ENCODE assay signal across 29 cellular contexts in genomic region chr9:130232899-130233586, GRCh38. TPM values are rescaled to one million over a fixed set of nuclear protein-coding genes. Genes with fewer than 3 reads are reported as not detected.
A peak's percentile ranks its signal among the peaks of the same experiment; 100 is the strongest.
DNase-seq lines count a peak whose midpoint lies in the region; ATAC-seq and TF ChIP-seq lines count a peak whose summit lies in the region.
"Had no signal": no experiment of that assay in that cellular context is flagged by ENCODE, and none has a peak within 500 bp of the region (broad histone marks: within the 10 kb centered on the region; RNA-seq: fewer than 3 reads in every experiment).

No MANE protein-coding gene starts in this region.

- CTCF ChIA-PET in WTC11 (lab: Charles Lee) = interaction anchor here (1.0 kb wide), 1 partner anchor 94 kb away, joined by 3 read pairs; no protein-coding TSS in a partner anchor
- CTCF ChIA-PET in HEK293T (lab: Yijun Ruan, JAX) = no interaction called here

- H3K4me3 ChIP-seq in GM23338 (no peak overlapping the region), endodermal cell (ENCODE audit: low read length) (no peak overlapping the region), ovary (no peak overlapping the region), brain microvascular endothelial cell (ENCODE audit: low read depth, low read length) (no peak overlapping the region)
- H3K4me3 ChIP-seq: HAP-1, Peyer's patch, uterus had no signal

- H3K4me2 ChIP-seq in GM23338 = no peak overlapping the region

- 0 out of 2 replicates have a peak overlapping the region, but pooled peaks have one; percentile 54 for H3K27ac Mint-ChIP-seq in GM23338
- peak overlapping the region; percentile 78 for H3K27ac Mint-ChIP-seq in WTC11
- H3K27ac Mint-ChIP-seq in endodermal cell = no peak overlapping the region
- H3K27ac Mint-ChIP-seq in activated T-helper 2 cell treated with anti-CD3 and anti-CD28 coated beads, Interferon-gamma antibody, Interleukin-2, Interleukin-4, amounts not matched to agents 10 μg/mL and 5 μg/mL and 100 μg/mL, durations not matched to agents 14 hours and 24 hours and 36 hours = no peak overlapping the region
- H3K27ac Mint-ChIP-seq: activated CD4-positive, alpha-beta T cell treated with anti-CD3 and anti-CD28 coated beads, Interleukin-2, amount 10 ng/mL, durations not matched to agents 7 days and 5 days; activated naive CD8-positive, alpha-beta T cell treated with anti-CD3 and anti-CD28 coated beads, Interleukin-2, amount 10 ng/mL, durations not matched to agents 7 days and 5 days; activated T-cell treated with anti-CD3 and anti-CD28 coated beads, Interleukin-2, amount 50 U/mL, for 24 hours; B cell; IgD-negative memory B cell; memory B cell; stimulated activated naive CD8-positive, alpha-beta T cell treated with anti-CD3 and anti-CD28 coated beads, Interleukin-15, amount 100 ng/mL, for 72 hours had no signal

- H3K79me2 ChIP-seq in GM23338 (replicated peaks; ENCODE audit: insufficient read depth) = no peaks in the 10 kb centered on the region
- H3K79me2 ChIP-seq: parathyroid adenoma had no signal

- H3F3A ChIP-seq in GM23338 (replicated peaks; ENCODE audit: low read depth) = no peaks in the 10 kb centered on the region

- no peaks in the 10 kb centered on the region for H3K27me3 ChIP-seq in GM23338 (ENCODE audit: insufficient read depth)
- no peaks in the 10 kb centered on the region for H3K27me3 ChIP-seq in endodermal cell (ENCODE audit: control insufficient read depth, insufficient read depth, low read length, poor library complexity, severe bottlenecking)
- H3K27me3 ChIP-seq in ovary = no peaks in the 10 kb centered on the region
- no peaks in the 10 kb centered on the region for H3K27me3 ChIP-seq in brain microvascular endothelial cell (replicated peaks)
- H3K27me3 ChIP-seq: Peyer's patch, uterus had no signal

- WGBS in endodermal cell (ENCODE audit: insufficient coverage in 1 of 2, insufficient read length in 1 of 2), 2 experiments = 89 to 92% methylated on average over 13 to 27 of the region's 27 CpGs
- WGBS in ovary, 3 donors = 24 to 61% (median 44%) methylated on average over 27 of the region's 27 CpGs

- H3K4me1 ChIP-seq in GM23338 (ENCODE audit: insufficient read depth) = no peaks in the 10 kb centered on the region
- H3K4me1 ChIP-seq in endodermal cell (ENCODE audit: control insufficient read depth, insufficient read depth, low read length) = no peaks in the 10 kb centered on the region
- peaks cover 3% of the 10 kb centered on the region for H3K4me1 ChIP-seq in ovary (ENCODE audit: insufficient read depth)
- H3K4me1 ChIP-seq: HAP-1, parathyroid adenoma, Peyer's patch had no signal

- TF ChIP-seq CTCF in GM23338 (conservative IDR thresholded peaks at IDR 0.05; ENCODE audit: low read depth in 2 of 2) = no peak
- no peak for TF ChIP-seq CTCF in WTC11 (IDR thresholded peaks at IDR 0.05)
- TF ChIP-seq CTCF in endodermal cell (conservative IDR thresholded peaks at IDR 0.05) = no peak
- no peak for TF ChIP-seq CTCF in ovary (IDR thresholded peaks at IDR 0.05)
- TF ChIP-seq CTCF in brain microvascular endothelial cell (IDR thresholded peaks at IDR 0.05; ENCODE audit: low read depth, low read length, missing control alignments) = no peak

- DNase-seq in GM23338 (ENCODE audit: low spot score) (peak; percentile 30), WTC11 (ENCODE audit: low spot score) (no peak), endodermal cell (no peak), ovary (peak in 4 of 5 donors; percentile 56 to 78 (median 72)), NCI-H748 treated with DMSO at 0.1 percent for 48 hours (lab: John Stamatoyannopoulos, UW) (no peak), brain microvascular endothelial cell (no peak), HEK293T (ENCODE audit: extremely low spot score) (no peak)
- no peak for DNase-seq in activated T-helper 2 cell treated with anti-CD3 and anti-CD28 coated beads, Interferon-gamma antibody, Interleukin-2, Interleukin-4, amounts not matched to agents 10 μg/mL and 5 μg/mL and 100 μg/mL, durations not matched to agents 14 hours and 24 hours and 36 hours (ENCODE audit: low spot score)
- DNase-seq: activated CD4-positive, alpha-beta T cell treated with anti-CD3 and anti-CD28 coated beads, Interleukin-2, amount 10 ng/mL, durations not matched to agents 7 days and 5 days; activated gamma-delta T cell treated with Interleukin-2 at 50 U/mL for 16 hours; activated naive CD8-positive, alpha-beta T cell treated with anti-CD3 and anti-CD28 coated beads, Interleukin-2, amount 10 ng/mL, durations not matched to agents 7 days and 5 days; activated T-cell treated with anti-CD3 and anti-CD28 coated beads, Interleukin-2, amount 50 U/mL, for 24 hours; CD4-positive, alpha-beta memory T cell; DMS153; left colon; NCI-H146; NCI-H774; Peyer's patch; stimulated activated CD4-positive, alpha-beta T cell treated with anti-CD3 and anti-CD28 coated beads, Interleukin-2, amount 100 ng/mL, for 48 hours; stimulated activated naive CD8-positive, alpha-beta T cell treated with anti-CD3 and anti-CD28 coated beads, Interleukin-15, amount 100 ng/mL, for 72 hours; T1000; uterus had no signal

- H4K20me1 ChIP-seq in GM23338 (replicated peaks; ENCODE audit: insufficient read depth) = peaks cover 5% of the 10 kb centered on the region; the same call in 1 of the 2 replicates

- intact Hi-C loops in ovary (cut with DNase I) = loop anchor here in 3 of 4 donors (10.0 kb wide), 2 partner anchors 58 to 348 kb away; partner anchors contain the start of gene NCS1 (in 2 of the 3)
- intact Hi-C loops in activated T-helper 2 cell treated with anti-CD3 and anti-CD28 coated beads, Interferon-gamma antibody, Interleukin-2, Interleukin-4, amounts not matched to agents 10 μg/mL and 5 μg/mL and 100 μg/mL, durations not matched to agents 14 hours and 24 hours and 36 hours (cut with micrococcal nuclease) = no loop called here

- peak; percentile 13; the same call in 1 of the 3 replicates for ATAC-seq in GM23338
- ATAC-seq in WTC11 = no peak; the same call in 1 of the 2 replicates
- ATAC-seq: left colon; right cardiac atrium; stimulated activated naive CD8-positive, alpha-beta T cell treated with anti-CD3 and anti-CD28 coated beads, Interleukin-15, amount 100 ng/mL, for 72 hours had no signal

- no peak for TF ChIP-seq EP300 in ovary (IDR thresholded peaks at IDR 0.05)

- in situ Hi-C loops in brain microvascular endothelial cell (cut with HindIII; ENCODE audit: low pct_ligation_motif_present, low sequenced_read_pairs) = no loop called here

- H3K9me3 Mint-ChIP-seq in GM23338 (no peaks in the 10 kb centered on the region; the same call in 1 of the 3 replicates), WTC11 (peaks cover 3% of the 10 kb centered on the region; the same call in 1 of the 2 replicates), endodermal cell (peaks cover 10% of the 10 kb centered on the region)
- H3K9me3 Mint-ChIP-seq in activated T-helper 2 cell treated with anti-CD3 and anti-CD28 coated beads, Interferon-gamma antibody, Interleukin-2, Interleukin-4, amounts not matched to agents 10 μg/mL and 5 μg/mL and 100 μg/mL, durations not matched to agents 14 hours and 24 hours and 36 hours = no peaks in the 10 kb centered on the region
- H3K9me3 Mint-ChIP-seq: activated CD4-positive, alpha-beta T cell treated with anti-CD3 and anti-CD28 coated beads, Interleukin-2, amount 10 ng/mL, durations not matched to agents 7 days and 5 days; activated naive CD8-positive, alpha-beta T cell treated with anti-CD3 and anti-CD28 coated beads, Interleukin-2, amount 10 ng/mL, durations not matched to agents 7 days and 5 days; activated T-cell treated with anti-CD3 and anti-CD28 coated beads, Interleukin-2, amount 50 U/mL, for 24 hours; IgD-negative memory B cell; memory B cell; neural crest cell had no signal

- H3K27ac ChIP-seq in GM23338 (ENCODE audit: low read depth) (0 out of 2 replicates have a peak overlapping the region, but pooled peaks have one; percentile 32), endodermal cell (ENCODE audit: low read depth, low read length) (peak overlapping the region; percentile 32), ovary (peak overlapping the region in 1 of 2 donors; percentile 43), brain microvascular endothelial cell (no peak overlapping the region)
- H3K27ac ChIP-seq: parathyroid adenoma, Peyer's patch, uterus had no signal

- H3K9me3 ChIP-seq in endodermal cell (ENCODE audit: control insufficient read depth, low read length) = peaks cover 9% of the 10 kb centered on the region
- H3K9me3 ChIP-seq in ovary = no peaks in the 10 kb centered on the region
- H3K9me3 ChIP-seq: HAP-1, Peyer's patch, uterus had no signal

- peaks cover 19% of the 10 kb centered on the region for H3K4me1 Mint-ChIP-seq in GM23338
- H3K4me1 Mint-ChIP-seq in WTC11 = peaks cover 15% of the 10 kb centered on the region
- peaks cover 5% of the 10 kb centered on the region for H3K4me1 Mint-ChIP-seq in endodermal cell
- peaks cover 4% of the 10 kb centered on the region for H3K4me1 Mint-ChIP-seq in activated T-helper 2 cell treated with anti-CD3 and anti-CD28 coated beads, Interferon-gamma antibody, Interleukin-2, Interleukin-4, amounts not matched to agents 10 μg/mL and 5 μg/mL and 100 μg/mL, durations not matched to agents 14 hours and 24 hours and 36 hours (ENCODE audit: low read depth)
- H3K4me1 Mint-ChIP-seq: memory B cell had no signal

- no peak overlapping the region for H3K9ac ChIP-seq in endodermal cell (ENCODE audit: extremely low read depth, low read length, poor library complexity, severe bottlenecking)
- H3K9ac ChIP-seq: parathyroid adenoma had no signal

- TF ChIP-seq POLR2A in ovary (IDR thresholded peaks at IDR 0.05) = no peak

- POLR2A ChIA-PET in WTC11 (lab: Charles Lee) = no interaction called here
- POLR2A ChIA-PET in HEK293T (lab: Yijun Ruan, JAX) = no interaction called here

- H3K36me3 Mint-ChIP-seq in GM23338 (ENCODE audit: low read depth) (peaks cover 29% of the 10 kb centered on the region), WTC11 (peaks cover 19% of the 10 kb centered on the region), endodermal cell (ENCODE audit: low read depth) (peaks cover 38% of the 10 kb centered on the region)
- no peaks in the 10 kb centered on the region for H3K36me3 Mint-ChIP-seq in activated T-helper 2 cell treated with anti-CD3 and anti-CD28 coated beads, Interferon-gamma antibody, Interleukin-2, Interleukin-4, amounts not matched to agents 10 μg/mL and 5 μg/mL and 100 μg/mL, durations not matched to agents 14 hours and 24 hours and 36 hours (ENCODE audit: low read depth)
- H3K36me3 Mint-ChIP-seq: activated naive CD8-positive, alpha-beta T cell treated with anti-CD3 and anti-CD28 coated beads, Interleukin-2, amount 10 ng/mL, durations not matched to agents 7 days and 5 days; CD4-positive, alpha-beta memory T cell; IgD-negative memory B cell; memory B cell had no signal

- H3K9me2 ChIP-seq in GM23338 (ENCODE audit: insufficient read depth) = no peaks in the 10 kb centered on the region

- peaks cover 11% of the 10 kb centered on the region for H3K27me3 Mint-ChIP-seq in GM23338 (ENCODE audit: insufficient read depth, low read depth, poor library complexity)
- no peaks in the 10 kb centered on the region for H3K27me3 Mint-ChIP-seq in WTC11 (ENCODE audit: low read depth)
- H3K27me3 Mint-ChIP-seq in endodermal cell (ENCODE audit: insufficient read depth) = no peaks in the 10 kb centered on the region
- H3K27me3 Mint-ChIP-seq in activated T-helper 2 cell treated with anti-CD3 and anti-CD28 coated beads, Interferon-gamma antibody, Interleukin-2, Interleukin-4, amounts not matched to agents 10 μg/mL and 5 μg/mL and 100 μg/mL, durations not matched to agents 14 hours and 24 hours and 36 hours (ENCODE audit: low read depth) = no peaks in the 10 kb centered on the region
- H3K27me3 Mint-ChIP-seq: activated CD4-positive, alpha-beta T cell treated with anti-CD3 and anti-CD28 coated beads, Interleukin-2, amount 10 ng/mL, durations not matched to agents 7 days and 5 days; activated T-cell treated with anti-CD3 and anti-CD28 coated beads, Interleukin-2, amount 50 U/mL, for 24 hours; CD4-positive, alpha-beta memory T cell; stimulated activated naive CD8-positive, alpha-beta T cell treated with anti-CD3 and anti-CD28 coated beads, Interleukin-15, amount 100 ng/mL, for 72 hours had no signal

- H3K36me3 ChIP-seq in GM23338 (ENCODE audit: insufficient read depth) (no peaks in the 10 kb centered on the region; the same call in 1 of the 2 replicates), endodermal cell (ENCODE audit: control insufficient read depth, insufficient read depth, low read length) (peaks cover 22% of the 10 kb centered on the region), ovary (no peaks in the 10 kb centered on the region), brain microvascular endothelial cell (replicated peaks) (peaks cover 14% of the 10 kb centered on the region)
- H3K36me3 ChIP-seq: Peyer's patch, uterus had no signal

- no peak overlapping the region for H2AFZ ChIP-seq in GM23338
- H2AFZ ChIP-seq: parathyroid adenoma had no signal

- H3K4me3 Mint-ChIP-seq in GM23338 (no peak overlapping the region), WTC11 (no peak overlapping the region), endodermal cell (no peak overlapping the region)
- H3K4me3 Mint-ChIP-seq in activated T-helper 2 cell treated with anti-CD3 and anti-CD28 coated beads, Interferon-gamma antibody, Interleukin-2, Interleukin-4, amounts not matched to agents 10 μg/mL and 5 μg/mL and 100 μg/mL, durations not matched to agents 14 hours and 24 hours and 36 hours (ENCODE audit: low read depth) = no peak overlapping the region
- H3K4me3 Mint-ChIP-seq: activated CD4-positive, alpha-beta T cell treated with anti-CD3 and anti-CD28 coated beads, Interleukin-2, amount 10 ng/mL, durations not matched to agents 7 days and 5 days; activated naive CD8-positive, alpha-beta T cell treated with anti-CD3 and anti-CD28 coated beads, Interleukin-2, amount 10 ng/mL, durations not matched to agents 7 days and 5 days; activated T-cell treated with anti-CD3 and anti-CD28 coated beads, Interleukin-2, amount 50 U/mL, for 24 hours; B cell; CD4-positive, alpha-beta memory T cell; IgD-negative memory B cell; memory B cell; neural crest cell; stimulated activated naive CD8-positive, alpha-beta T cell treated with anti-CD3 and anti-CD28 coated beads, Interleukin-15, amount 100 ng/mL, for 72 hours had no signal

RNA-seq across cellular contexts. Expression of gene HMCN2, which starts 32.5 kb away (rescaled TPM):
- 2.6 and 4.7 TPM in 2 replicates for total RNA-seq in GM23338 (2014; rRNA removed; shearing (Covaris generic))
- polyA plus RNA-seq in GM23338 (2016; fragmentation: Nextera tagmentation; extraction: Ambion mirVana) = 1.3 and 2.1 TPM in 2 replicates
- 5.6 to 12.4 TPM (median 10.8 TPM) in 3 replicates for total RNA-seq in WTC11 (2021)
- total RNA-seq in endodermal cell = 1 to 10 TPM; 3.3 to 3.9 TPM
- 0.57 TPM for polyA plus RNA-seq in endodermal cell (2013, experiment 1 of 2)
- 0.33 TPM for polyA plus RNA-seq in endodermal cell (2013, experiment 2 of 2)
- 1 to 10 TPM in 3 of 7 donors, under 1 TPM in 4; 0.12 to 4.2 (median 0.96) TPM for total RNA-seq in ovary
- 1 to 10 TPM in 1 of 2 donors, under 1 TPM in 1; 0.98 to 1.5 TPM for polyA plus RNA-seq in ovary
- not detected in 2 replicates for total RNA-seq in activated T-helper 2 cell treated with anti-CD3 and anti-CD28 coated beads, Interferon-gamma antibody, Interleukin-2, Interleukin-4, amounts not matched to agents 10 μg/mL and 5 μg/mL and 100 μg/mL, durations not matched to agents 14 hours and 24 hours and 36 hours
- total RNA-seq: activated CD4-positive, alpha-beta T cell treated with anti-CD3 and anti-CD28 coated beads, Interleukin-2, amount 10 ng/mL, durations not matched to agents 7 days and 5 days; activated naive CD8-positive, alpha-beta T cell treated with anti-CD3 and anti-CD28 coated beads, Interleukin-2, amount 10 ng/mL, durations not matched to agents 7 days and 5 days; B cell; CD4-positive, alpha-beta memory T cell; neural crest cell had no signal
- polyA plus RNA-seq: CD4-positive, alpha-beta memory T cell; IgD-negative memory B cell had no signal

Comparison
In these comparisons a context has a peak if more than half of its experiments do, and no peak if none do; other contexts are left out.
1. DNase-seq: peak in GM23338 (single experiment) and ovary (4 of 5); none in WTC11 (single experiment), endodermal cell (single experiment), activated T-helper 2 cell treated with anti-CD3 and anti-CD28 coated beads, Interferon-gamma antibody, Interleukin-2, Interleukin-4, amounts not matched to agents 10 μg/mL and 5 μg/mL and 100 μg/mL, durations not matched to agents 14 hours and 24 hours and 36 hours (single experiment), NCI-H748 treated with DMSO at 0.1 percent for 48 hours (single experiment), brain microvascular endothelial cell (single experiment) and HEK293T (single experiment).
2. H3K27ac Mint-ChIP-seq: peak in GM23338 (single experiment) and WTC11 (single experiment); none in endodermal cell (single experiment) and activated T-helper 2 cell treated with anti-CD3 and anti-CD28 coated beads, Interferon-gamma antibody, Interleukin-2, Interleukin-4, amounts not matched to agents 10 μg/mL and 5 μg/mL and 100 μg/mL, durations not matched to agents 14 hours and 24 hours and 36 hours (single experiment).